20 cellular contexts compared by ENCODE assay signal in genomic region chr9:136397643-136398042, GRCh38.
"Had no signal": no experiment of that assay in that cellular context is flagged by ENCODE, and none has a peak within 500 bp of the region (broad histone marks: within the 10 kb centered on the region; RNA-seq: fewer than 3 reads in every experiment).

No MANE protein-coding gene starts in this region.

- H3K9me3 Mint-ChIP-seq: IgD-negative memory B cell, T-cell had no signal

- DNase-seq: KBM-7, MV-4-11, NCI-H1048, NCI-H1105, NCI-H1417, NCI-H1436 treated with DMSO at 0.1 percent for 48 hours, NCI-H1694, NCI-H1930, NCI-H2081, NCI-H2107, NCI-H2227 treated with DMSO at 0.1 percent for 48 hours, NCI-H524, NCI-H526 treated with DMSO at 0.1 percent for 48 hours, NCI-H748 treated with DMSO at 0.1 percent for 48 hours, RPMI8226, SHP77, SK-N-SH, SW 1271, T-cell had no signal

- ATAC-seq: T-cell had no signal

- H3K9me3 ChIP-seq: SK-N-SH had no signal

- H3K27ac Mint-ChIP-seq: T-cell had no signal
